In genomic region chr16:79982862-79983261, GRCh38 we compare ENCODE assay signal across 36 cellular contexts.
DNase-seq lines count a peak whose midpoint lies in the region; ATAC-seq, FAIRE-seq and TF ChIP-seq lines count a peak whose summit lies in the region.
"Had no signal": no experiment of that assay in that cellular context is flagged by ENCODE, and none has a peak within 500 bp of the region (broad histone marks: within the 10 kb centered on the region; RNA-seq: fewer than 3 reads in every experiment).

No MANE protein-coding gene starts in this region.

- ATAC-seq in HepG2 (no peak), right lobe of liver (no peak), K562 (no peak)
- ATAC-seq: A549; CD8-positive, alpha-beta T cell had no signal

- no peaks in the 10 kb centered on the region for H3K36me3 ChIP-seq in mammary epithelial cell (ENCODE audit: insufficient read depth, low read length)
- no peaks in the 10 kb centered on the region for H3K36me3 ChIP-seq in HepG2 (replicated peaks in 1 of 2; ENCODE audit: control insufficient read depth in 1 of 2, insufficient read depth in 2 of 2, low read length in 2 of 2)
- no peaks in the 10 kb centered on the region for H3K36me3 ChIP-seq in right lobe of liver
- H3K36me3 ChIP-seq in HEK293 (ENCODE audit: control insufficient read depth in 2 of 2, insufficient read depth in 1 of 2, low read length in 2 of 2), result no peaks in the 10 kb centered on the region
- no peaks in the 10 kb centered on the region for H3K36me3 ChIP-seq in K562 (ENCODE audit: control insufficient read depth, insufficient read depth, low read length)
- H3K36me3 ChIP-seq: BE2C; BLaER1; BLaER1 treated with 17β-estradiol and CSF1 and Interleukin-3, amounts not matched to agents 10 nM and 100 nM had no signal

- no peaks in the 10 kb centered on the region for H3K9me3 Mint-ChIP-seq in MCF 10A (ENCODE audit: unreplicated experiment)
- H3K9me3 Mint-ChIP-seq: CD4-positive, alpha-beta memory T cell; CD4-positive, alpha-beta T cell; CD8-positive, alpha-beta memory T cell; CD8-positive, alpha-beta T cell had no signal

- H3K4me2 ChIP-seq in mammary epithelial cell (ENCODE audit: insufficient read depth, low read depth, low read length) (no peak overlapping the region), HepG2 (ENCODE audit: low read depth, low read length) (no peak overlapping the region), K562 (ENCODE audit: insufficient read depth, low read length) (no peak overlapping the region)
- H3K4me2 ChIP-seq: A549; BLaER1; BLaER1 treated with 17β-estradiol and CSF1 and Interleukin-3, amounts not matched to agents 10 nM and 100 nM had no signal

- TF ChIP-seq EP300 in HepG2 (IDR thresholded peaks at IDR 0.05; ENCODE audit: low read depth in 2 of 2, low read length in 2 of 2) (no peak), HepG2 (CRISPR knock-in tag; IDR thresholded peaks at IDR 0.05; ENCODE audit: borderline replicate concordance) (no peak), K562 (IDR thresholded peaks at IDR 0.05; ENCODE audit: low read length) (no peak)

- dilution Hi-C loops in mammary epithelial cell (cut with HindIII; ENCODE audit: low sequenced_read_pairs), result no loop called here

- no peaks in the 10 kb centered on the region for H3K4me1 Mint-ChIP-seq in MCF 10A (ENCODE audit: insufficient read depth, unreplicated experiment)
- H3K4me1 Mint-ChIP-seq: B cell; CD14-positive monocyte; CD4-positive, alpha-beta memory T cell; CD4-positive, CD25-positive, alpha-beta regulatory T cell; CD8-positive, alpha-beta memory T cell had no signal

- WGBS in mammary epithelial cell (ENCODE audit: low coverage, missing lambda C conversion rate), result 92% methylated on average over 2 of the region's 2 CpGs
- 6% methylated on average over 2 of the region's 2 CpGs for whole genome bisulfite sequencing in HepG2 (ENCODE audit: low lambda C conversion rate)
- 76% methylated on average over 2 of the region's 2 CpGs for WGBS in right lobe of liver (ENCODE audit: insufficient coverage, low coverage, low lambda C conversion rate, missing lambda C conversion rate)
- WGBS in K562 (ENCODE audit: insufficient coverage, low coverage, missing lambda C conversion rate), result 16% methylated on average over 2 of the region's 2 CpGs

- H3K9ac ChIP-seq in mammary epithelial cell (ENCODE audit: insufficient read depth, low read length) (no peak overlapping the region), HepG2 (ENCODE audit: insufficient read depth, low read depth, low read length) (no peak overlapping the region), K562 (ENCODE audit: insufficient read depth in 1 of 2, low read depth in 2 of 2, low read length in 2 of 2) (no peak overlapping the region)
- H3K9ac ChIP-seq: BLaER1; BLaER1 treated with 17β-estradiol and CSF1 and Interleukin-3, amounts not matched to agents 10 nM and 100 nM had no signal

- peaks cover 13% of the 10 kb centered on the region for H3K27me3 Mint-ChIP-seq in MCF 10A (ENCODE audit: insufficient read depth, unreplicated experiment)
- H3K27me3 Mint-ChIP-seq: B cell; CD4-positive, CD25-positive, alpha-beta regulatory T cell had no signal

- H3K27me3 ChIP-seq in mammary epithelial cell (ENCODE audit: insufficient read depth, low read length) (no peaks in the 10 kb centered on the region), HepG2 (ENCODE audit: control insufficient read depth in 1 of 2, insufficient read depth in 2 of 2, low read length in 2 of 2) (no peaks in the 10 kb centered on the region), right lobe of liver (no peaks in the 10 kb centered on the region), K562 (ENCODE audit: control insufficient read depth in 2 of 2, insufficient read depth in 2 of 2, low read length in 2 of 2) (no peaks in the 10 kb centered on the region)
- H3K27me3 ChIP-seq: BE2C; BLaER1; BLaER1 treated with 17β-estradiol and CSF1 and Interleukin-3, amounts not matched to agents 10 nM and 100 nM had no signal

- DNase-seq in mammary epithelial cell (no peak), MCF 10A (ENCODE audit: unreplicated experiment) (no peak), HepG2 (ENCODE audit: low spot score) (no peak), right lobe of liver (no peak), K562 (ENCODE audit: extremely low read depth in 1 of 4, low spot score in 3 of 4) (no peak), substantia nigra (lab: John Stamatoyannopoulos, UW) (no peak), epidermal melanocyte (ENCODE audit: insufficient read length, low spot score) (no peak)
- DNase-seq: 8988T; ACHN; AML-193; BE2C; Caco-2; Calu3; CD4-positive, alpha-beta memory T cell; CD4-positive, alpha-beta T cell; CD4-positive, CD25-positive, alpha-beta regulatory T cell; CD8-positive, alpha-beta memory T cell; CD8-positive, alpha-beta T cell; COR-L47; DMS 273 treated with DMSO at 0.1 percent for 48 hours; DMS153; DMS53; DMS79; DMS79 treated with DMSO at 0.1 percent for 48 hours; DND-41; EL had no signal

- H3K4me3 ChIP-seq in mammary epithelial cell (replicated peaks in 1 of 3; ENCODE audit: insufficient read depth in 1 of 3, low read depth in 2 of 3, low read length in 3 of 3) (no peak overlapping the region), HepG2 (replicated peaks in 1 of 3; ENCODE audit: insufficient read depth in 1 of 3, low read depth in 2 of 3, low read length in 3 of 3) (no peak overlapping the region), right lobe of liver (no peak overlapping the region), HEK293 (ENCODE audit: low read depth, low read length) (no peak overlapping the region), K562 (no peak overlapping the region)
- H3K4me3 ChIP-seq: A549; BLaER1; BLaER1 treated with 17β-estradiol and CSF1 and Interleukin-3, amounts not matched to agents 10 nM and 100 nM had no signal

- H4K20me1 ChIP-seq in mammary epithelial cell (ENCODE audit: insufficient read depth, low read length) (no peaks in the 10 kb centered on the region), HepG2 (ENCODE audit: insufficient read depth, low read length) (no peaks in the 10 kb centered on the region), K562 (replicated peaks; ENCODE audit: control insufficient read depth, insufficient read depth, low read length) (no peaks in the 10 kb centered on the region)
- H4K20me1 ChIP-seq: BLaER1; BLaER1 treated with 17β-estradiol and CSF1 and Interleukin-3, amounts not matched to agents 10 nM and 100 nM had no signal

- no peak overlapping the region for H3K27ac Mint-ChIP-seq in MCF 10A (ENCODE audit: low read depth, unreplicated experiment)
- H3K27ac Mint-ChIP-seq: B cell; CD14-positive monocyte; CD4-positive, alpha-beta memory T cell; CD4-positive, alpha-beta T cell; CD4-positive, CD25-positive, alpha-beta regulatory T cell; CD8-positive, alpha-beta memory T cell; CD8-positive, alpha-beta T cell had no signal

- H2AFZ ChIP-seq in mammary epithelial cell (ENCODE audit: low read depth, low read length), result peak overlapping the region; percentile 16
- H2AFZ ChIP-seq in HepG2 (ENCODE audit: low read length), result no peak overlapping the region
- no peak overlapping the region; the same call in 1 of the 2 replicates for H2AFZ ChIP-seq in K562 (ENCODE audit: low read depth, low read length)

- H3K9me1 ChIP-seq in K562 (ENCODE audit: control insufficient read depth, insufficient read depth, low read length), result no peaks in the 10 kb centered on the region

- POLR2A ChIA-PET in MCF 10A (lab: Yijun Ruan, JAX) (interaction anchor here (0.6 to 0.7 kb wide), 3 partner anchors 48 to 1453 kb away, joined by 3 to 7 read pairs (median 4); no protein-coding TSS in a partner anchor), HepG2 (lab: Yijun Ruan, JAX) (no interaction called here), HEK293 (lab: Yijun Ruan, JAX) (no interaction called here), K562 (lab: Yijun Ruan, JAX) (interaction anchor here (1.0 to 1.2 kb wide), 2 partner anchors 11 kb away, joined by 3 to 4 read pairs; no protein-coding TSS in a partner anchor)

- H3K4me3 Mint-ChIP-seq in MCF 10A (ENCODE audit: unreplicated experiment), result no peak overlapping the region
- H3K4me3 Mint-ChIP-seq: B cell; CD14-positive monocyte; CD4-positive, alpha-beta memory T cell; CD4-positive, alpha-beta T cell; CD4-positive, CD25-positive, alpha-beta regulatory T cell; CD8-positive, alpha-beta memory T cell; CD8-positive, alpha-beta T cell had no signal

- no peak for TF ChIP-seq RAD21 in HepG2 (CRISPR knock-in tag; IDR thresholded peaks at IDR 0.05)
- TF ChIP-seq RAD21 in K562 (CRISPR knock-in tag; conservative IDR thresholded peaks at IDR 0.05 in 1 of 2, IDR thresholded peaks at IDR 0.05 in 1 of 2), result no peak

- H3K9me3 ChIP-seq in mammary epithelial cell (replicated peaks; ENCODE audit: insufficient read depth, low read length), result no peaks in the 10 kb centered on the region
- no peaks in the 10 kb centered on the region for H3K9me3 ChIP-seq in HepG2 (ENCODE audit: low read length)
- H3K9me3 ChIP-seq in right lobe of liver, result no peaks in the 10 kb centered on the region
- H3K9me3 ChIP-seq in HEK293 (ENCODE audit: control insufficient read depth, insufficient read depth, low read depth, low read length), result no peaks in the 10 kb centered on the region
- H3K9me3 ChIP-seq in K562 (replicated peaks; ENCODE audit: control insufficient read depth, insufficient read depth, low read depth, low read length), result no peaks in the 10 kb centered on the region
- H3K9me3 ChIP-seq: A549; BE2C; BLaER1; BLaER1 treated with 17β-estradiol and CSF1 and Interleukin-3, amounts not matched to agents 10 nM and 100 nM had no signal

- H3K4me1 ChIP-seq in mammary epithelial cell (ENCODE audit: insufficient read depth, low read length), result peaks cover 18% of the 10 kb centered on the region
- H3K4me1 ChIP-seq in HepG2 (ENCODE audit: insufficient read depth, low read length), result no peaks in the 10 kb centered on the region
- H3K4me1 ChIP-seq in right lobe of liver, result no peaks in the 10 kb centered on the region
- no peaks in the 10 kb centered on the region for H3K4me1 ChIP-seq in HEK293 (ENCODE audit: control insufficient read depth, insufficient read depth, low read length)
- peaks cover 5 to 17% of the 10 kb centered on the region in 2 experiments for H3K4me1 ChIP-seq in K562 (replicated peaks in 1 of 2; ENCODE audit: control insufficient read depth in 2 of 2, insufficient read depth in 2 of 2, low read length in 2 of 2)
- H3K4me1 ChIP-seq: BE2C; BLaER1; BLaER1 treated with 17β-estradiol and CSF1 and Interleukin-3, amounts not matched to agents 10 nM and 100 nM had no signal

- H3K27ac ChIP-seq in mammary epithelial cell (ENCODE audit: insufficient read depth, low read depth, low read length) (no peak overlapping the region), HepG2 (ENCODE audit: extremely low read length, insufficient read depth, low read length) (no peak overlapping the region), right lobe of liver (no peak overlapping the region), HEK293 (ENCODE audit: extremely low read depth, low read depth, low read length) (no peak overlapping the region), K562 (ENCODE audit: extremely low read depth, low read depth, low read length) (no peak overlapping the region), substantia nigra (ENCODE audit: low read depth, low read length, poor library complexity, severe bottlenecking) (no peak overlapping the region)
- H3K27ac ChIP-seq: 22Rv1; A549; BLaER1; BLaER1 treated with 17β-estradiol and CSF1 and Interleukin-3, amounts not matched to agents 10 nM and 100 nM; C4-2B had no signal

- intact Hi-C loops in mammary epithelial cell (cut with micrococcal nuclease), result no loop called here
- intact Hi-C loops in MCF 10A (cut with micrococcal nuclease), result no loop called here
- intact Hi-C loops in HepG2 (cut with micrococcal nuclease; ENCODE audit: unreplicated experiment), result no loop called here
- intact Hi-C loops in right lobe of liver (cut with DNase I), result no loop called here
- intact Hi-C loops in K562 (cut with micrococcal nuclease), result no loop called here

- BruUV-seq in mammary epithelial cell (replicated peaks; lab: Mats Ljungman, UMichigan), result no TSS peak
- BruUV-seq in MCF 10A (replicated peaks; lab: Mats Ljungman, UMichigan), result no TSS peak
- BruUV-seq in HepG2 (replicated peaks; lab: Mats Ljungman, UMichigan), result no TSS peak
- no TSS peak for BruUV-seq in K562 (replicated peaks; lab: Mats Ljungman, UMichigan)

- H3K36me3 Mint-ChIP-seq in MCF 10A (ENCODE audit: insufficient read depth, unreplicated experiment), result no peaks in the 10 kb centered on the region
- H3K36me3 Mint-ChIP-seq: CD14-positive monocyte; CD4-positive, alpha-beta memory T cell; CD4-positive, CD25-positive, alpha-beta regulatory T cell; CD8-positive, alpha-beta memory T cell; CD8-positive, alpha-beta T cell had no signal

- no peak for FAIRE-seq in HepG2 (lab: Jason Lieb, UNC)
- FAIRE-seq in K562 (lab: Jason Lieb, UNC), result no peak
- FAIRE-seq: A204.1, A549, D721Med had no signal

- in situ Hi-C loops in mammary epithelial cell (cut with MboI; ENCODE audit: low sequenced_read_pairs in 2 of 2), result no loop called here
- in situ Hi-C loops in HepG2 (cut with HindIII; ENCODE audit: extremely low pct_ligation_motif_present, low pct_unique_long_range_greater_than_20kb), result no loop called here
- in situ Hi-C loops in K562 (cut with MboI), result no loop called here

- TF ChIP-seq POLR2A in HepG2 (IDR thresholded peaks at IDR 0.05; ENCODE audit: insufficient read depth in 1 of 2, low read depth in 2 of 2, low read length in 2 of 2) (no peak), right lobe of liver (IDR thresholded peaks at IDR 0.05) (no peak), K562 (conservative IDR thresholded peaks at IDR 0.05) (no peak)

- TF ChIP-seq CTCF in mammary epithelial cell (conservative IDR thresholded peaks at IDR 0.05 in 1 of 2, IDR thresholded peaks at IDR 0.05 in 1 of 2; ENCODE audit: extremely low read depth in 1 of 2, insufficient read depth in 1 of 2, low read depth in 1 of 2, low read length in 2 of 2) (no peak), MCF 10A (IDR thresholded peaks at IDR 0.05; ENCODE audit: unreplicated experiment) (no peak), HepG2 (CRISPR knock-in tag; IDR thresholded peaks at IDR 0.05) (no peak), right lobe of liver (IDR thresholded peaks at IDR 0.05) (no peak), HEK293 (tag by site-specific recombination; IDR thresholded peaks at IDR 0.05) (no peak), K562 (IDR thresholded peaks at IDR 0.05 in 2 of 3, conservative IDR thresholded peaks at IDR 0.05 in 1 of 3; ENCODE audit: insufficient read depth in 2 of 3, low read depth in 1 of 3, low read length in 3 of 3) (no peak)

- CTCF ChIA-PET in mammary epithelial cell (lab: Charles Lee; ENCODE audit: low non-redundant PET) (no interaction called here), MCF 10A (lab: Yijun Ruan, JAX) (interaction anchor here (0.7 to 1.1 kb wide), 3 partner anchors 10 to 405 kb away, joined by 3 read pairs; no protein-coding TSS in a partner anchor), HepG2 (lab: Yijun Ruan, JAX; ENCODE audit: low intra/inter-chr PET ratio, low total read pairs) (no interaction called here), HEK293 (lab: Yijun Ruan, JAX) (interaction anchor here (1.3 kb wide), 1 partner anchor 11 kb away, joined by 3 read pairs; no protein-coding TSS in a partner anchor), K562 (lab: Yijun Ruan, JAX; ENCODE audit: low intra/inter-chr PET ratio) (interaction anchor here (0.5 kb wide), 1 partner anchor 114 kb away, joined by 3 read pairs; no protein-coding TSS in a partner anchor)

- H3K79me2 ChIP-seq in mammary epithelial cell (ENCODE audit: insufficient read depth, low read length), result no peaks in the 10 kb centered on the region
- H3K79me2 ChIP-seq in HepG2 (ENCODE audit: insufficient read depth, low read length), result no peaks in the 10 kb centered on the region
- no peaks in the 10 kb centered on the region for H3K79me2 ChIP-seq in K562 (ENCODE audit: control insufficient read depth, insufficient read depth, low read length)

Comparison
In these comparisons a context has a peak if more than half of its experiments do, and no peak if none do; other contexts are left out.
1. CTCF ChIA-PET loops: an anchor here in MCF 10A (0.7 to 1.1 kb wide), HEK293 (1.3 kb wide) and K562 (0.5 kb wide); none called in mammary epithelial cell and HepG2.
2. POLR2A ChIA-PET loops: an anchor here in MCF 10A (0.6 to 0.7 kb wide) and K562 (1.0 to 1.2 kb wide); none called in HepG2 and HEK293.